In genomic region chr7:107387077-107387476, GRCh38 we compare ENCODE assay signal across 11 cellular contexts.
A peak's percentile ranks its signal among the peaks of the same experiment; 100 is the strongest.
DNase-seq lines count a peak whose midpoint lies in the region; ATAC-seq lines count a peak whose summit lies in the region.
"Had no signal": no experiment of that assay in that cellular context is flagged by ENCODE, and none has a peak within 500 bp of the region (broad histone marks: within the 10 kb centered on the region; RNA-seq: fewer than 3 reads in every experiment).

No MANE protein-coding gene starts in this region.

- DNase-seq in Daoy (ENCODE audit: low read depth): peak; percentile 36
- peak; percentile 56 to 66 for DNase-seq in SJCRH30
- peak; percentile 80 for DNase-seq in fibroblast of peridontal ligament (ENCODE audit: extremely low read depth)
- no peak for DNase-seq in neuronal stem cell (ENCODE audit: low spot score)
- no peak for DNase-seq in stimulated activated naive CD8-positive, alpha-beta T cell treated with anti-CD3 and anti-CD28 coated beads, Interleukin-15, amount 100 ng/mL, for 72 hours
- DNase-seq in activated gamma-delta T cell (lab: John Stamatoyannopoulos, UW): no peak
- no peak for DNase-seq in activated naive CD4-positive, alpha-beta T cell treated with anti-CD3 and anti-CD28 coated beads, Interleukin-2, amount 50 U/mL, for 72 hours (ENCODE audit: low spot score in 2 of 2)
- DNase-seq: activated CD4-positive, alpha-beta T cell treated with anti-CD3 and anti-CD28 coated beads, Interleukin-2, amount 50 U/mL, for 4 hours; cortex of kidney; Kasumi-1 had no signal

- H2BK120ac ChIP-seq in neuronal stem cell (ENCODE audit: low read depth, low read length): no peak overlapping the region

- no peaks in the 10 kb centered on the region for H3K27me3 Mint-ChIP-seq in stimulated activated naive CD8-positive, alpha-beta T cell treated with anti-CD3 and anti-CD28 coated beads, Interleukin-15, amount 100 ng/mL, for 72 hours

- no peaks in the 10 kb centered on the region for H3K36me3 ChIP-seq in SJCRH30
- H3K36me3 ChIP-seq in neuronal stem cell (replicated peaks in 1 of 2; ENCODE audit: control insufficient read depth in 2 of 2, insufficient read depth in 2 of 2, low read length in 2 of 2): no peaks in the 10 kb centered on the region

- H4K8ac ChIP-seq in neuronal stem cell (ENCODE audit: low read depth, low read length): no peak overlapping the region

- no peak for ATAC-seq in stimulated activated naive CD8-positive, alpha-beta T cell treated with anti-CD3 and anti-CD28 coated beads, Interleukin-15, amount 100 ng/mL, for 72 hours
- ATAC-seq in activated naive CD4-positive, alpha-beta T cell treated with anti-CD3 and anti-CD28 coated beads, Interleukin-2, amount 50 U/mL, for 72 hours: no peak
- no peak for ATAC-seq in GM18870 (IDR thresholded peaks at IDR 0.05; ENCODE audit: unreplicated experiment)

- H3K36me3 Mint-ChIP-seq in activated naive CD4-positive, alpha-beta T cell treated with anti-CD3 and anti-CD28 coated beads, Interleukin-2, amount 50 U/mL, for 72 hours: no peaks in the 10 kb centered on the region

- no peak overlapping the region for H2AFZ ChIP-seq in neuronal stem cell (ENCODE audit: low read length)

- H3K27ac Mint-ChIP-seq in stimulated activated naive CD8-positive, alpha-beta T cell treated with anti-CD3 and anti-CD28 coated beads, Interleukin-15, amount 100 ng/mL, for 72 hours: no peak overlapping the region
- peak overlapping the region in 1 of 2 donors; percentile 12 for H3K27ac Mint-ChIP-seq in activated naive CD4-positive, alpha-beta T cell treated with anti-CD3 and anti-CD28 coated beads, Interleukin-2, amount 50 U/mL, for 72 hours

- H3K4ac ChIP-seq in neuronal stem cell (ENCODE audit: low read length): no peak overlapping the region

- H3K27ac ChIP-seq in SJCRH30 (no peak overlapping the region; the same call in 1 of the 2 replicates), neuronal stem cell (replicated peaks; ENCODE audit: low read length) (no peak overlapping the region)

- H3K14ac ChIP-seq in neuronal stem cell (ENCODE audit: low read length): no peak overlapping the region

- H3K9me3 Mint-ChIP-seq in stimulated activated naive CD8-positive, alpha-beta T cell treated with anti-CD3 and anti-CD28 coated beads, Interleukin-15, amount 100 ng/mL, for 72 hours: no peaks in the 10 kb centered on the region
- H3K9me3 Mint-ChIP-seq in activated naive CD4-positive, alpha-beta T cell treated with anti-CD3 and anti-CD28 coated beads, Interleukin-2, amount 50 U/mL, for 72 hours: no peaks in the 10 kb centered on the region

- H3K79me1 ChIP-seq in neuronal stem cell (ENCODE audit: low read depth, low read length): no peaks in the 10 kb centered on the region

- no peak overlapping the region for H3K4me3 Mint-ChIP-seq in stimulated activated naive CD8-positive, alpha-beta T cell treated with anti-CD3 and anti-CD28 coated beads, Interleukin-15, amount 100 ng/mL, for 72 hours

- no CpG with 5 or more reads among the region's 7 CpGs for WGBS in neuronal stem cell (ENCODE audit: extremely low coverage in 2 of 2, insufficient read length in 2 of 2, insufficient replicate concordance in 1 of 2), 2 donors

- H3K4me1 Mint-ChIP-seq in stimulated activated naive CD8-positive, alpha-beta T cell treated with anti-CD3 and anti-CD28 coated beads, Interleukin-15, amount 100 ng/mL, for 72 hours: peaks cover 6% of the 10 kb centered on the region

- peak overlapping the region; percentile 45 for H3K4me3 ChIP-seq in SJCRH30
- no peak overlapping the region for H3K4me3 ChIP-seq in neuronal stem cell (ENCODE audit: low read length in 2 of 2)

- no peak overlapping the region for H2BK12ac ChIP-seq in neuronal stem cell (ENCODE audit: low read length)

- H3K9me3 ChIP-seq in SJCRH30 (replicated peaks) (no peaks in the 10 kb centered on the region), neuronal stem cell (replicated peaks in 1 of 2; ENCODE audit: control insufficient read depth in 2 of 2, insufficient read depth in 1 of 2, low read depth in 1 of 2, low read length in 2 of 2) (no peaks in the 10 kb centered on the region)

- H4K91ac ChIP-seq in neuronal stem cell (ENCODE audit: low read depth, low read length, poor library complexity): no peak overlapping the region

- H3K9ac ChIP-seq in neuronal stem cell (ENCODE audit: low read depth, low read length, poor library complexity): peak overlapping the region; percentile 3

- no peak overlapping the region for H2BK15ac ChIP-seq in neuronal stem cell (ENCODE audit: low read length)

- H3K4me2 ChIP-seq in neuronal stem cell (ENCODE audit: insufficient read depth, low read length, poor library complexity, severe bottlenecking): no peak overlapping the region

- no peak overlapping the region for H3K23ac ChIP-seq in neuronal stem cell (ENCODE audit: low read depth, low read length, poor library complexity)

- no peaks in the 10 kb centered on the region for H3K27me3 ChIP-seq in SJCRH30
- no peaks in the 10 kb centered on the region for H3K27me3 ChIP-seq in neuronal stem cell (ENCODE audit: control insufficient read depth in 3 of 3, insufficient read depth in 3 of 3, low read depth in 1 of 3, low read length in 3 of 3)

- H3K4me1 ChIP-seq in SJCRH30: peaks cover 14% of the 10 kb centered on the region; the same call in 1 of the 2 replicates
- peaks cover 0 to 14% of the 10 kb centered on the region in 2 donors for H3K4me1 ChIP-seq in neuronal stem cell (ENCODE audit: control insufficient read depth in 2 of 2, insufficient read depth in 1 of 2, low read depth in 1 of 2, low read length in 2 of 2)

- H3K18ac ChIP-seq in neuronal stem cell (ENCODE audit: low read length): peak overlapping the region; percentile 32

- H2AK5ac ChIP-seq in neuronal stem cell (ENCODE audit: low read depth, low read length): peak overlapping the region; percentile 20

- H2BK5ac ChIP-seq in neuronal stem cell (ENCODE audit: low read length): no peak overlapping the region

Comparison
In these comparisons a context has a peak if more than half of its experiments do, and no peak if none do; other contexts are left out.
1. DNase-seq: peak in Daoy (single experiment), SJCRH30 (2 of 2) and fibroblast of peridontal ligament (single experiment); none in neuronal stem cell (single experiment), stimulated activated naive CD8-positive, alpha-beta T cell treated with anti-CD3 and anti-CD28 coated beads, Interleukin-15, amount 100 ng/mL, for 72 hours (0 of 2), activated gamma-delta T cell (single experiment) and activated naive CD4-positive, alpha-beta T cell treated with anti-CD3 and anti-CD28 coated beads, Interleukin-2, amount 50 U/mL, for 72 hours (0 of 2).